ENCODE assay signal across 1 cellular context in the genomic region with DNA sequence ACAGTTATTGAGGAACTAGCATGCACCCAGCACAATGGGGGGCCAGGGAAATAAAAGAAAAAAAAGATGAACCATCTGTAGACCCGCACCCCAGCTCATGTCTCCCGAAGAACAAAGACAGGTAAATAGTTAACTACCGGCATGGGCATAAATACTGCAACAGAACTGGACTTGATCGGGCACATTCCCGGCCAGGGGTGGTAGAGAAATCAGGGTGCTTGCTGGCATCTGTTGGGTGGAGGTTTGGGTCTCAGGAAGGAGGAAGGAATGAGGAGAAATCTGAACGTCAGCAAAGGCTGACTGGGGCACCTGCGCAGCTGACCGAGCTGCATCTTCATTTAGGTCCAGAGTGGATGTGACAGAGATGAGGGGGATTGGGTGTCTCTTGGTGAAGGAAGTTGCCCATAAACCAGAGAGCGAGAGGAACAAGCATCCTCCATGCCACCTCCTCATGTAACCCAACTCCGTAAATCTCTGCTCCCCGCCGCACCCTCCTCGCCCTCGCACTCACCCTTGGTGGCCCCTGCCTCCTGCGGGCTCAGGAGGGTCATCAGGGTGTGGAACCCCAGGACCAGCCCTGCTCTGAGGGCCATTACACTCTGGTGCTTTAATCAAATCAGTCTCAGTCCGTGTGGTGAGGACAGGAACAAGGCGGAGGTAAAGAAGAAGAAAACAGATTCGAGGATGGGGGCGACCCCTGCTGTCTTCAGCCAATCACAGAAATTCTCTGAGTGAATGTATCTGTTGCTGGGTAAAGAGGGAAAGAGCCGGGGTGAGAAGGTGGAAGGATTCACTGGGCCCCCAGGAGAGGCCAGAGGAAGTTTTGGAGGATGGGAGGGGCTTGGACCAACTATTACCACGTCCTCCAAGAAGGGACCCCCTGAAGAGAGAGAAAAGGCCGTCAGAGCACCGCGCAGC.
TF ChIP-seq lines count a peak whose summit lies in the region.

A gene (minus strand): TSS at position 648 of the 918 bp plus-strand sequence.

TF ChIP-seq in neural cell, 6 proteins besides CTCF, POLR2A, EP300 and RAD21:
- TF ChIP-seq EZH2 (IDR thresholded peaks at IDR 0.05; ENCODE audit: borderline replicate concordance, insufficient read depth, low read length, poor library complexity, severe bottlenecking) (no peak), POLR2AphosphoS5 (IDR thresholded peaks at IDR 0.05) (no peak), TAF1 (IDR thresholded peaks at IDR 0.05; ENCODE audit: low read depth) (no peak), MXI1 (conservative IDR thresholded peaks at IDR 0.05; ENCODE audit: poor library complexity, severe bottlenecking) (no peak)
- TF ChIP-seq, protein P1, sequence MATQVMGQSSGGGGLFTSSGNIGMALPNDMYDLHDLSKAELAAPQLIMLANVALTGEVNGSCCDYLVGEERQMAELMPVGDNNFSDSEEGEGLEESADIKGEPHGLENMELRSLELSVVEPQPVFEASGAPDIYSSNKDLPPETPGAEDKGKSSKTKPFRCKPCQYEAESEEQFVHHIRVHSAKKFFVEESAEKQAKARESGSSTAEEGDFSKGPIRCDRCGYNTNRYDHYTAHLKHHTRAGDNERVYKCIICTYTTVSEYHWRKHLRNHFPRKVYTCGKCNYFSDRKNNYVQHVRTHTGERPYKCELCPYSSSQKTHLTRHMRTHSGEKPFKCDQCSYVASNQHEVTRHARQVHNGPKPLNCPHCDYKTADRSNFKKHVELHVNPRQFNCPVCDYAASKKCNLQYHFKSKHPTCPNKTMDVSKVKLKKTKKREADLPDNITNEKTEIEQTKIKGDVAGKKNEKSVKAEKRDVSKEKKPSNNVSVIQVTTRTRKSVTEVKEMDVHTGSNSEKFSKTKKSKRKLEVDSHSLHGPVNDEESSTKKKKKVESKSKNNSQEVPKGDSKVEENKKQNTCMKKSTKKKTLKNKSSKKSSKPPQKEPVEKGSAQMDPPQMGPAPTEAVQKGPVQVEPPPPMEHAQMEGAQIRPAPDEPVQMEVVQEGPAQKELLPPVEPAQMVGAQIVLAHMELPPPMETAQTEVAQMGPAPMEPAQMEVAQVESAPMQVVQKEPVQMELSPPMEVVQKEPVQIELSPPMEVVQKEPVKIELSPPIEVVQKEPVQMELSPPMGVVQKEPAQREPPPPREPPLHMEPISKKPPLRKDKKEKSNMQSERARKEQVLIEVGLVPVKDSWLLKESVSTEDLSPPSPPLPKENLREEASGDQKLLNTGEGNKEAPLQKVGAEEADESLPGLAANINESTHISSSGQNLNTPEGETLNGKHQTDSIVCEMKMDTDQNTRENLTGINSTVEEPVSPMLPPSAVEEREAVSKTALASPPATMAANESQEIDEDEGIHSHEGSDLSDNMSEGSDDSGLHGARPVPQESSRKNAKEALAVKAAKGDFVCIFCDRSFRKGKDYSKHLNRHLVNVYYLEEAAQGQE (IDR thresholded peaks at IDR 0.05; ENCODE audit: borderline replicate concordance): no peak
